In the genomic region with DNA sequence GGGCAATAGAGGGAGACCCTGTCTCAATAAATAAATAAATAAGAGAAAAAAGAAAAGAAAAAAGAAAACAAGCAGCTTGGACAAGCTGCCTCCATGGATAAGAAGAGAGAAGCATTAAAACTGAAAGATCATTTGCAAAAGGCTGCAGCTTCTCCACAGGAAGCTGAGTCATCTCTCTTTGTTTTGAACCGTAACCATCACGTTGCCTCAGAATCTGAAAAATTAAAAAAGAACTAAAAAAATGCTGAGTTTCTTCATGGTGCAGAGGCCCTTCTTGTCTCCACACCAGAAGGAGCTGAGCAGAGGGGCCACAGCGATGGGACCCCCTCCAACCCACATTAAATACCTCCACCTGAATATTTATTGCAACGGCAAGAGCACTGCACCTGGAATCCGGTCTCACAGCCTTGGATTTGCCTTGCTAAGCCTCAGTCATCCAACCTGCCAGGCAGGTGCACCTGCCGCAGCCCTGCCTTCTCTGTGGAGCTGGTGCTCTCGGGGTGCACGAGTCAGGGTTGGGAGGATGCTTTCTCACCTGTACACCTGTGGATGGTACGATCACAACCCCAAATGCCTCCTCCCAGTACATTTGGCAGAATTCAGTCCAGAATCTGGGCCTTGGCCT, we compare ENCODE assay signal across 8 cellular contexts. TPM values are rescaled to one million over a fixed set of nuclear protein-coding genes. Genes with fewer than 3 reads are reported as not detected.
A peak's percentile ranks its signal among the peaks of the same experiment; 100 is the strongest.
DNase-seq lines count a peak whose midpoint lies in the region; ATAC-seq and TF ChIP-seq lines count a peak whose summit lies in the region.

No MANE protein-coding gene starts in this region.

- whole genome bisulfite sequencing in H9 (ENCODE audit: extremely low coverage, insufficient read length, low lambda C conversion rate): no CpG with 5 or more reads among the region's 9 CpGs

- H3T11ph ChIP-seq in H9 (ENCODE audit: low read length): no peak overlapping the region

- no peaks in the 10 kb centered on the region for H3K9me3 Mint-ChIP-seq in activated CD8-positive, alpha-beta memory T cell treated with anti-CD3 and anti-CD28 coated beads, Interleukin-2, amount 10 ng/mL, durations not matched to agents 7 days and 5 days (ENCODE audit: low read depth)
- H3K9me3 Mint-ChIP-seq in H9: no peaks in the 10 kb centered on the region; a peak in 1 of 5 replicates
- no peaks in the 10 kb centered on the region for H3K9me3 Mint-ChIP-seq in mesothelial cell of epicardium

- no peaks in the 10 kb centered on the region for H3K79me1 ChIP-seq in H9 (ENCODE audit: insufficient read depth, low read depth, low read length, poor library complexity, severe bottlenecking)

- no peak overlapping the region for H2AK5ac ChIP-seq in H9 (ENCODE audit: insufficient read length, low read length)

- no peak overlapping the region for H2BK120ac ChIP-seq in H9 (ENCODE audit: low read depth, low read length, poor library complexity, severe bottlenecking)

- no peak overlapping the region for H3K4ac ChIP-seq in H9 (ENCODE audit: low read depth, low read length)

- H3K4me3 ChIP-seq in cardiac fibroblast (replicated peaks in 1 of 2; ENCODE audit: low read depth in 2 of 2, low read length in 2 of 2) (no peak overlapping the region), skeletal muscle cell (ENCODE audit: low read depth, low read length) (no peak overlapping the region)

- H3K9ac ChIP-seq in H9 (ENCODE audit: extremely low read depth, insufficient read length, low read length): no peak overlapping the region

- H3K27ac ChIP-seq in H9 (ENCODE audit: insufficient read length, low read depth, low read length): no peak overlapping the region

- no peak overlapping the region for H4K8ac ChIP-seq in H9 (replicated peaks; ENCODE audit: insufficient read length, low read depth, low read length)

- peaks cover 59% of the 10 kb centered on the region for H3K4me1 Mint-ChIP-seq in activated CD8-positive, alpha-beta memory T cell treated with anti-CD3 and anti-CD28 coated beads, Interleukin-2, amount 10 ng/mL, durations not matched to agents 7 days and 5 days
- H3K4me1 Mint-ChIP-seq in H9: peaks cover 25 to 32% of the 10 kb centered on the region in 2 experiments
- H3K4me1 Mint-ChIP-seq in mesothelial cell of epicardium: peaks cover 14% of the 10 kb centered on the region

- 0 out of 2 replicates have a peak, but pooled peaks cover 7% of the 10 kb centered on the region for H3K4me1 ChIP-seq in H9 (ENCODE audit: insufficient read depth, low read length)

- DNase-seq in activated CD8-positive, alpha-beta memory T cell treated with anti-CD3 and anti-CD28 coated beads, Interleukin-2, amount 10 ng/mL, durations not matched to agents 7 days and 5 days: peak; percentile 53
- DNase-seq in activated CD8-positive, alpha-beta memory T cell treated with anti-CD3 and anti-CD28 coated beads, Interleukin-2, amount 50 U/mL, for 48 hours: no peak
- DNase-seq in H9: no peak
- DNase-seq in NOMO-1 treated with DMSO at 0.1 percent for 48 hours (lab: John Stamatoyannopoulos, UW; ENCODE audit: unreplicated experiment): peak; percentile 90
- DNase-seq in cardiac fibroblast (ENCODE audit: low read depth in 2 of 2): peak; percentile 79 to 82
- DNase-seq in skeletal muscle cell (ENCODE audit: low read depth): peak; percentile 45
- DNase-seq in stimulated activated CD4-positive, alpha-beta T cell treated with anti-CD3 and anti-CD28 coated beads, Interleukin-12 subunit alpha, Interleukin-12 subunit beta, amount 100 ng/mL, for 4 hours: no peak
- no peak for DNase-seq in mesothelial cell of epicardium (ENCODE audit: low spot score in 2 of 2, unreplicated experiment in 2 of 2)

- CTCF ChIA-PET in activated CD8-positive, alpha-beta memory T cell treated with anti-CD3 and anti-CD28 coated beads, Interleukin-2, amount 10 ng/mL, durations not matched to agents 7 days and 5 days (lab: Charles Lee): interaction anchor here (0.8 to 3.7 kb wide), 11 partner anchors 8 to 192 kb away, joined by 3 to 15 read pairs (median 5); no protein-coding TSS in a partner anchor

- H3K79me2 ChIP-seq in H9 (ENCODE audit: insufficient read depth, low read length): no peaks in the 10 kb centered on the region

- peak overlapping the region; percentile 28 for H3K4me3 Mint-ChIP-seq in activated CD8-positive, alpha-beta memory T cell treated with anti-CD3 and anti-CD28 coated beads, Interleukin-2, amount 10 ng/mL, durations not matched to agents 7 days and 5 days
- H3K4me3 Mint-ChIP-seq in H9 (no peak overlapping the region), mesothelial cell of epicardium (no peak overlapping the region)

- H2BK5ac ChIP-seq in H9 (ENCODE audit: insufficient read length, low read length): no peak overlapping the region

- H2BK15ac ChIP-seq in H9 (ENCODE audit: low read depth, low read length): no peak overlapping the region

- no peaks in the 10 kb centered on the region for H3K23me2 ChIP-seq in H9 (ENCODE audit: insufficient read length, low read depth, low read length, poor library complexity, severe bottlenecking)

- no peak overlapping the region for H4K5ac ChIP-seq in H9 (ENCODE audit: insufficient read length, low read depth, low read length)

- no peak overlapping the region for H4K91ac ChIP-seq in H9 (ENCODE audit: insufficient read length, low read depth, low read length)

- H2BK20ac ChIP-seq in H9 (ENCODE audit: low read depth, low read length, poor library complexity, severe bottlenecking): no peak overlapping the region

- H3K9me3 ChIP-seq in H9 (ENCODE audit: control insufficient read depth, low read depth, low read length): no peaks in the 10 kb centered on the region

- no peak overlapping the region for H3K4me2 ChIP-seq in H9 (ENCODE audit: insufficient read depth, insufficient read length, low read length)

- peaks cover 51% of the 10 kb centered on the region for H3K27me3 Mint-ChIP-seq in activated CD8-positive, alpha-beta memory T cell treated with anti-CD3 and anti-CD28 coated beads, Interleukin-2, amount 10 ng/mL, durations not matched to agents 7 days and 5 days
- H3K27me3 Mint-ChIP-seq in H9 (ENCODE audit: low read depth): no peaks in the 10 kb centered on the region; the same call in 1 of the 2 replicates
- H3K27me3 Mint-ChIP-seq in mesothelial cell of epicardium (ENCODE audit: low read depth): peaks cover 16% of the 10 kb centered on the region

- H2AFZ ChIP-seq in H9 (ENCODE audit: low read length): no peak overlapping the region

- H3K36me3 Mint-ChIP-seq in activated CD8-positive, alpha-beta memory T cell treated with anti-CD3 and anti-CD28 coated beads, Interleukin-2, amount 10 ng/mL, durations not matched to agents 7 days and 5 days: peaks cover 5% of the 10 kb centered on the region
- H3K36me3 Mint-ChIP-seq in H9 (ENCODE audit: insufficient read depth in 1 of 3, low read depth in 3 of 3) (no peaks in the 10 kb centered on the region), mesothelial cell of epicardium (no peaks in the 10 kb centered on the region)

- no peak overlapping the region; the same call in 1 of the 2 replicates for H3K14ac ChIP-seq in H9 (ENCODE audit: insufficient read depth, low read length)

- H4K20me1 ChIP-seq in H9 (ENCODE audit: control insufficient read depth, insufficient read depth, insufficient read length): no peaks in the 10 kb centered on the region

- H3K27ac Mint-ChIP-seq in activated CD8-positive, alpha-beta memory T cell treated with anti-CD3 and anti-CD28 coated beads, Interleukin-2, amount 10 ng/mL, durations not matched to agents 7 days and 5 days: peak overlapping the region; percentile 92
- H3K27ac Mint-ChIP-seq in H9 (peak overlapping the region in 2 of 3 experiments; percentile 34 to 87; a peak in 4 of 7 replicates), mesothelial cell of epicardium (no peak overlapping the region)

- no peaks in the 10 kb centered on the region for H3K27me3 ChIP-seq in H9 (ENCODE audit: insufficient read depth, low read length)

- no peak for TF ChIP-seq CTCF in H9 (conservative IDR thresholded peaks at IDR 0.05)
- TF ChIP-seq CTCF in cardiac fibroblast (IDR thresholded peaks at IDR 0.05; ENCODE audit: low read depth, low read length): no peak
- no peak for TF ChIP-seq CTCF in mesothelial cell of epicardium (IDR thresholded peaks at IDR 0.05; ENCODE audit: unreplicated experiment)

- peak; percentile 85 for ATAC-seq in activated CD8-positive, alpha-beta memory T cell treated with anti-CD3 and anti-CD28 coated beads, Interleukin-2, amount 10 ng/mL, durations not matched to agents 7 days and 5 days

- no peak overlapping the region for H3K18ac ChIP-seq in H9 (ENCODE audit: insufficient read length, low read depth, low read length)

- H3K23ac ChIP-seq in H9 (ENCODE audit: insufficient read length, low read depth, low read length): no peak overlapping the region

- no peak overlapping the region for H2BK12ac ChIP-seq in H9 (ENCODE audit: insufficient read length, low read depth, low read length)

- H3K56ac ChIP-seq in H9 (ENCODE audit: insufficient read length, low read depth, low read length): no peak overlapping the region

RNA-seq across cellular contexts. Expression of gene TOX2, which starts 28.1 kb away (rescaled TPM):
- 1 to 10 TPM; 1.8 to 1.9 TPM for total RNA-seq in activated CD8-positive, alpha-beta memory T cell treated with anti-CD3 and anti-CD28 coated beads, Interleukin-2, amount 10 ng/mL, durations not matched to agents 7 days and 5 days
- total RNA-seq in H9 (2021) (1.7 and 2.0 TPM in 2 replicates), mesothelial cell of epicardium (0.64 to 0.94 TPM (median 0.70 TPM) in 3 replicates)

Comparison
In these comparisons a context has a peak if more than half of its experiments do, and no peak if none do; other contexts are left out.
1. DNase-seq: peak in activated CD8-positive, alpha-beta memory T cell treated with anti-CD3 and anti-CD28 coated beads, Interleukin-2, amount 10 ng/mL, durations not matched to agents 7 days and 5 days (single experiment), NOMO-1 treated with DMSO at 0.1 percent for 48 hours (single experiment), cardiac fibroblast (2 of 2) and skeletal muscle cell (single experiment); none in activated CD8-positive, alpha-beta memory T cell treated with anti-CD3 and anti-CD28 coated beads, Interleukin-2, amount 50 U/mL, for 48 hours (single experiment), H9 (single experiment), stimulated activated CD4-positive, alpha-beta T cell treated with anti-CD3 and anti-CD28 coated beads, Interleukin-12 subunit alpha, Interleukin-12 subunit beta, amount 100 ng/mL, for 4 hours (single experiment) and mesothelial cell of epicardium (0 of 2).